Comparison of ENCODE assay signal across 9 cellular contexts in genomic region chr1:220529530-220529920, GRCh38. TPM values are rescaled to one million over a fixed set of nuclear protein-coding genes. Genes with fewer than 3 reads are reported as not detected.
DNase-seq lines count a peak whose midpoint lies in the region; ATAC-seq and TF ChIP-seq lines count a peak whose summit lies in the region.
"Had no signal": no experiment of that assay in that cellular context is flagged by ENCODE, and none has a peak within 500 bp of the region (broad histone marks: within the 10 kb centered on the region; RNA-seq: fewer than 3 reads in every experiment).

No MANE protein-coding gene starts in this region.

- no peak for DNase-seq in activated naive CD8-positive, alpha-beta T cell treated with anti-CD3 and anti-CD28 coated beads, Interleukin-2, amount 50 U/mL, for 24 hours
- no peak for DNase-seq in central memory CD8-positive, alpha-beta T cell (ENCODE audit: low spot score in 2 of 2)
- no peak for DNase-seq in upper lobe of right lung
- no peak for DNase-seq in stimulated activated CD4-positive, alpha-beta T cell treated with anti-CD3 and anti-CD28 coated beads, Interleukin-2, amount 100 ng/mL, for 24 hours
- DNase-seq: activated CD4-positive, alpha-beta T cell treated with anti-CD3 and anti-CD28 coated beads, Interleukin-2, amount 10 ng/mL, durations not matched to agents 7 days and 5 days had no signal

- H3K4me1 Mint-ChIP-seq in activated naive CD8-positive, alpha-beta T cell (ENCODE audit: low read depth) = peaks cover 8% of the 10 kb centered on the region
- H3K4me1 Mint-ChIP-seq in activated naive CD8-positive, alpha-beta T cell treated with anti-CD3 and anti-CD28 coated beads, Interleukin-2, amount 50 U/mL, for 24 hours = peaks cover 9% of the 10 kb centered on the region
- peaks cover 20% of the 10 kb centered on the region for H3K4me1 Mint-ChIP-seq in central memory CD8-positive, alpha-beta T cell

- H3K4me1 ChIP-seq in muscle layer of colon (ENCODE audit: insufficient read depth, low read length) = peaks cover 7% of the 10 kb centered on the region
- H3K4me1 ChIP-seq in upper lobe of right lung = no peaks in the 10 kb centered on the region

- H3K9me3 ChIP-seq in muscle layer of colon (ENCODE audit: low read length) = no peaks in the 10 kb centered on the region
- H3K9me3 ChIP-seq in upper lobe of right lung = no peaks in the 10 kb centered on the region

- TF ChIP-seq CTCF in upper lobe of right lung (IDR thresholded peaks at IDR 0.05) = no peak

- peaks cover 54% of the 10 kb centered on the region for H3K27me3 Mint-ChIP-seq in activated naive CD8-positive, alpha-beta T cell
- peaks cover 61% of the 10 kb centered on the region for H3K27me3 Mint-ChIP-seq in activated naive CD8-positive, alpha-beta T cell treated with anti-CD3 and anti-CD28 coated beads, Interleukin-2, amount 50 U/mL, for 24 hours
- H3K27me3 Mint-ChIP-seq in central memory CD8-positive, alpha-beta T cell = peaks cover 70% of the 10 kb centered on the region

- peak overlapping the region; percentile 76 for H3K4me3 Mint-ChIP-seq in activated naive CD8-positive, alpha-beta T cell
- H3K4me3 Mint-ChIP-seq in activated naive CD8-positive, alpha-beta T cell treated with anti-CD3 and anti-CD28 coated beads, Interleukin-2, amount 50 U/mL, for 24 hours = no peak overlapping the region
- H3K4me3 Mint-ChIP-seq in central memory CD8-positive, alpha-beta T cell = peak overlapping the region; percentile 70

- H3K9ac ChIP-seq in muscle layer of colon (ENCODE audit: low read length) = peak overlapping the region; percentile 70

- H3K9me3 Mint-ChIP-seq in activated naive CD8-positive, alpha-beta T cell (ENCODE audit: low read depth) = peaks cover 11% of the 10 kb centered on the region
- H3K9me3 Mint-ChIP-seq in activated naive CD8-positive, alpha-beta T cell treated with anti-CD3 and anti-CD28 coated beads, Interleukin-2, amount 50 U/mL, for 24 hours = peaks cover 11% of the 10 kb centered on the region
- H3K9me3 Mint-ChIP-seq in central memory CD8-positive, alpha-beta T cell = peaks cover 13% of the 10 kb centered on the region
- H3K9me3 Mint-ChIP-seq: activated CD4-positive, alpha-beta T cell treated with anti-CD3 and anti-CD28 coated beads, Interleukin-2, amount 10 ng/mL, durations not matched to agents 7 days and 5 days had no signal

- H3K36me3 ChIP-seq in muscle layer of colon (ENCODE audit: insufficient read depth, low read length) (no peaks in the 10 kb centered on the region), upper lobe of right lung (no peaks in the 10 kb centered on the region)

- H3K27me3 ChIP-seq in muscle layer of colon (ENCODE audit: control insufficient read depth in 1 of 2, insufficient read depth in 2 of 2, low read length in 2 of 2) (no peaks in the 10 kb centered on the region), upper lobe of right lung (peaks cover 48% of the 10 kb centered on the region)

- H3K27ac ChIP-seq in muscle layer of colon (ENCODE audit: low read depth, low read length) = no peak overlapping the region
- no peak overlapping the region for H3K27ac ChIP-seq in upper lobe of right lung

- H3K4me3 ChIP-seq in muscle layer of colon (ENCODE audit: low read depth in 1 of 2, low read length in 2 of 2) (peak overlapping the region; percentile 69 to 90), upper lobe of right lung (peak overlapping the region; percentile 61)

- no peaks in the 10 kb centered on the region for H3K36me3 Mint-ChIP-seq in activated naive CD8-positive, alpha-beta T cell
- no peaks in the 10 kb centered on the region for H3K36me3 Mint-ChIP-seq in activated naive CD8-positive, alpha-beta T cell treated with anti-CD3 and anti-CD28 coated beads, Interleukin-2, amount 50 U/mL, for 24 hours (ENCODE audit: low read depth)
- no peaks in the 10 kb centered on the region for H3K36me3 Mint-ChIP-seq in central memory CD8-positive, alpha-beta T cell (ENCODE audit: insufficient read depth)

- no peak overlapping the region for H3K27ac Mint-ChIP-seq in activated naive CD8-positive, alpha-beta T cell
- no peak overlapping the region for H3K27ac Mint-ChIP-seq in activated naive CD8-positive, alpha-beta T cell treated with anti-CD3 and anti-CD28 coated beads, Interleukin-2, amount 50 U/mL, for 24 hours
- no peak overlapping the region for H3K27ac Mint-ChIP-seq in central memory CD8-positive, alpha-beta T cell (ENCODE audit: low read depth)
- H3K27ac Mint-ChIP-seq: activated CD4-positive, alpha-beta T cell treated with anti-CD3 and anti-CD28 coated beads, Interleukin-2, amount 10 ng/mL, durations not matched to agents 7 days and 5 days had no signal

- intact Hi-C loops in upper lobe of right lung (cut with DNase I) = no loop called here

- ATAC-seq in activated naive CD8-positive, alpha-beta T cell treated with anti-CD3 and anti-CD28 coated beads, Interleukin-2, amount 50 U/mL, for 24 hours = no peak
- ATAC-seq in central memory CD8-positive, alpha-beta T cell (replicated peaks; ENCODE audit: extremely low read depth, poor library complexity, severe bottlenecking) = no peak
- ATAC-seq in upper lobe of right lung = no peak
- ATAC-seq in GM18511 (IDR thresholded peaks at IDR 0.05; ENCODE audit: unreplicated experiment) = no peak
- no peak for ATAC-seq in HG03342 (IDR thresholded peaks at IDR 0.05; ENCODE audit: unreplicated experiment)

RNA-seq across cellular contexts. Expression of gene MARK1, which starts 1.6 kb away (rescaled TPM):
- 2.3 TPM for total RNA-seq in upper lobe of right lung
- total RNA-seq: activated CD4-positive, alpha-beta T cell treated with anti-CD3 and anti-CD28 coated beads, Interleukin-2, amount 10 ng/mL, durations not matched to agents 7 days and 5 days had no signal
